Comparison of ENCODE assay signal across 8 cellular contexts in the genomic region with DNA sequence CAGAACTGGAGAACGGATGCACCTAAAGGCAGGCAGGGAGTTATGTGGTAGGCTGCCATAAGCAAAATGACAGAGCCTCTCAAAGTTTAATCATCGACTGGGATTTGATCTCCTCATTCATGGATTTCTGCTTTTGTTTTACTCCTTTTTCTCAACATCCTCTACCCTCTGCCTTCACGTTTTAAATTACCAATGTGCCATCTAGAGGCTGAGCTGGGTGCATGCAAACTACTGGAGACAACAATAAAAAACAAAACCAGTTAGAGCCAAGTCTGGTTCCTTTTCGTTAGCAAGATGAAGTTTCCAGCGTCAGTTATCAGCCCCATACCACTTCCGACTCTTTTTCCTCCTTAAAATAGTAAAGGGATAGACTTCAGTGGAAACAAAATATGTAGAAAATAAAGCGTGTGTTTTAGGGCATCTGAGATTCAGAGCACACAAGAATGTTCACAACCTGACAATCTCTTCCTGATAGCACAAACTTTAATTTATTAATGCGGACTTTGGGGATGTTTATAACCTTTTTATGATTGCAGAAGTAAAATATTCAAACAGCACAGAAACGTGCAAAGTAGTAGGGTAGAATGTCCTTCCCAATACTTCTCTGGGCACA.
DNase-seq lines count a peak whose midpoint lies in the region; ATAC-seq, FAIRE-seq and TF ChIP-seq lines count a peak whose summit lies in the region.

No MANE protein-coding gene starts in this region.

- no peak for ATAC-seq in activated CD4-positive, CD25-positive, alpha-beta regulatory T cell treated with anti-CD3 and anti-CD28 coated beads, Interleukin-2, amount 50 U/mL, for 24 hours

- TF ChIP-seq POLR2A in transverse colon (IDR thresholded peaks at IDR 0.05) = no peak

- H3K27ac ChIP-seq in RWPE1 (no peak overlapping the region), transverse colon (no peak overlapping the region)

- H3K36me3 ChIP-seq in transverse colon = no peaks in the 10 kb centered on the region

- no peak overlapping the region for H3K4me3 ChIP-seq in fibroblast of villous mesenchyme (ENCODE audit: low read depth, low read length)
- no peak overlapping the region for H3K4me3 ChIP-seq in transverse colon

- POLR2A ChIA-PET in RWPE1 (lab: Yijun Ruan, JAX; ENCODE audit: low non-redundant PET) = no interaction called here

- in situ Hi-C loops in transverse colon (cut with MboI; ENCODE audit: low pct_ligation_motif_present in 1 of 4, low pct_unique_long_range_greater_than_20kb in 1 of 4, low sequenced_read_pairs in 3 of 4) = loop anchor here in 2 of 4 donors (25.0 kb wide), 2 partner anchors 88 to 463 kb away; no protein-coding TSS in a partner anchor

- TF ChIP-seq EP300 in transverse colon (IDR thresholded peaks at IDR 0.05; ENCODE audit: low read depth) = no peak

- CTCF ChIA-PET in RWPE1 (lab: Yijun Ruan, JAX) = interaction anchor here (0.6 to 6.3 kb wide), 5 partner anchors 9 to 636 kb away, joined by 3 to 35 read pairs (median 3); no protein-coding TSS in a partner anchor

- TF ChIP-seq CTCF in RWPE1 (conservative IDR thresholded peaks at IDR 0.05; ENCODE audit: low read depth) (peak; percentile 61), fibroblast of villous mesenchyme (IDR thresholded peaks at IDR 0.05; ENCODE audit: insufficient read depth, low read depth, low read length) (peak; percentile 58), transverse colon (IDR thresholded peaks at IDR 0.05) (peak; percentile 30 to 77 (median 54))

- no peaks in the 10 kb centered on the region for H3K27me3 ChIP-seq in transverse colon

- intact Hi-C loops in transverse colon (cut with DNase I; ENCODE audit: low total_unique reads) = no loop called here

- no peaks in the 10 kb centered on the region for H3K9me3 ChIP-seq in transverse colon

- FAIRE-seq in GM19239 (lab: Jason Lieb, UNC) = no peak

- DNase-seq in NCI-H2171 treated with DMSO at 0.1 percent for 48 hours (lab: John Stamatoyannopoulos, UW) (peak; percentile 56), NCI-H2171 (lab: John Stamatoyannopoulos, UW) (no peak), RWPE1 (ENCODE audit: low spot score) (peak; percentile 30), fibroblast of villous mesenchyme (ENCODE audit: low read depth) (peak; percentile 44), transverse colon (no peak), GM19239 (ENCODE audit: insufficient read length, low spot score) (no peak), iPS-NIHi11 (ENCODE audit: low spot score) (no peak)

- no peaks in the 10 kb centered on the region for H3K4me1 ChIP-seq in transverse colon

- WGBS in transverse colon (ENCODE audit: low coverage in 1 of 2), 2 donors = 15 to 16% methylated on average over 3 to 9 of the region's 9 CpGs

Comparison
In these comparisons a context has a peak if more than half of its experiments do, and no peak if none do; other contexts are left out.
1. DNase-seq: peak in NCI-H2171 treated with DMSO at 0.1 percent for 48 hours (single experiment), RWPE1 (single experiment) and fibroblast of villous mesenchyme (single experiment); none in NCI-H2171 (single experiment), transverse colon (single experiment), GM19239 (single experiment) and iPS-NIHi11 (single experiment).
2. Peak in every context shown above with its lines, with median percentiles within 50 percentile points of each other: CTCF ChIP-seq.